Comparison of ENCODE assay signal across 15 cellular contexts in the genomic region with DNA sequence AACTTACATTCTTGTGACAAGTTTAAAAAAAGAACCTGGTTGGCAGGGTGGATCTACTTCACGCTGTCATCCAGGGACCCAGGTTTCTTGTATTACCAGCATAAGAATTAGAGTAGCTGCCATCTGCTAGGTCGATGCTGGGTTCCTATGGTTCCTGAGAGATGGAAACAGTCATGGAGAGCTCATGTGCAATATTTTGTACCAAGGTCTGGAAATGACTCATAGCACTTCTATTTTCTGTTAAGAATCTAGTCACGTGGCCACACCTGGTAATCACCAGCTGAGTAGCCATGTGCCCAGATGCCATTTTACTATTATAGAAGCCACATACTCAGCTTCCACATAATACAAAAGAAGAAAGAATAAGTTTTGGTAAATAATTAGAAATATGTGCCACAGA.
"Had no signal": no experiment of that assay in that cellular context is flagged by ENCODE, and none has a peak within 500 bp of the region (broad histone marks: within the 10 kb centered on the region; RNA-seq: fewer than 3 reads in every experiment).

No MANE protein-coding gene starts in this region.

- H3K27ac Mint-ChIP-seq: natural killer cell had no signal

- H3K4me3 ChIP-seq: adrenal gland, dorsolateral prefrontal cortex, hepatocyte, left lung, right atrium auricular region, skin epidermis, transverse colon had no signal

- H3K27me3 ChIP-seq: hepatocyte, left lung, neutrophil, right atrium auricular region, transverse colon had no signal

- DNase-seq: activated CD4-positive, alpha-beta T cell treated with anti-CD3 and anti-CD28 coated beads, Interleukin-2, amount 50 U/mL, for 4 hours; activated naive CD4-positive, alpha-beta T cell treated with anti-CD3 and anti-CD28 coated beads, Interleukin-2, amount 50 U/mL, for 16 hours; activated T-cell treated with anti-CD3 and anti-CD28 coated beads for 4 hours; adrenal gland; dorsolateral prefrontal cortex; left lung; natural killer cell; stimulated activated CD4-positive, alpha-beta T cell treated with anti-CD3 and anti-CD28 coated beads, Interleukin-15, amount 100 ng/mL, for 24 hours; stimulated activated CD4-positive, alpha-beta T cell treated with anti-CD3 and anti-CD28 coated beads, Interleukin-4, amount 100 ng/mL, for 1 hour; stimulated activated naive CD8-positive, alpha-beta T cell treated with anti-CD3 and anti-CD28 coated beads, Interleukin-15, Interleukin-2, amounts not matched to agents 100 U/mL and 50 U/mL, for 24 hours; transverse colon had no signal

- H3K9me3 Mint-ChIP-seq: natural killer cell had no signal

- H3K36me3 ChIP-seq: adrenal gland, left lung, neutrophil, right atrium auricular region, transverse colon had no signal

- H3K4me3 Mint-ChIP-seq: natural killer cell had no signal

- H3K36me3 Mint-ChIP-seq: natural killer cell had no signal
